ENCODE assay signal across 17 cellular contexts in the genomic region with DNA sequence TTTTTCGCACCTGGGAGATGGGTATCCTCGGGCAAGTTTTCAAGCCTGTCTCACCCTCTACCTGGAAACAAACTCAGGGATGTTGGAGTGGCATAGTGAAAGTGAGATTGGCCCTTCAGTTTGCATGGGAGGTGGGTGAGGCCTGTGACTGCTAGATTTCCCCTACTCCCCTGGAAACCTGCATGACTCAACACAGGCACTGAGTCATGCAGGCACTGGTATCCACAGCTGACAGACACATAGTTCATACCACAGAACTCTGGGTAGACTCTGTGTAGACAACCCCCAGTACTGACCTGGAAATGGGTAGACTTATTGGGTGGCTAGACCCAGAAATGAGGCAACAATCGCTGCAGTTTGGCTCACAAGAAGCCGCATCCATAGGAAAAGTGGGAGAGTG. TPM values are rescaled to one million over a fixed set of nuclear protein-coding genes. Genes with fewer than 3 reads are reported as not detected.
DNase-seq lines count a peak whose midpoint lies in the region; ATAC-seq lines count a peak whose summit lies in the region.
"Had no signal": no experiment of that assay in that cellular context is flagged by ENCODE, and none has a peak within 500 bp of the region (broad histone marks: within the 10 kb centered on the region; RNA-seq: fewer than 3 reads in every experiment).

No MANE protein-coding gene starts in this region.

- ATAC-seq in GM21381 (IDR thresholded peaks at IDR 0.05; ENCODE audit: unreplicated experiment) (peak; percentile 70), HG02642 (IDR thresholded peaks at IDR 0.05; ENCODE audit: poor library complexity, unreplicated experiment) (peak; percentile 73)
- ATAC-seq: Panc1 had no signal

- H3K27ac ChIP-seq in Karpas-422 (ENCODE audit: low read length), result no peak overlapping the region
- H3K27ac ChIP-seq: C4-2B had no signal

- H3K27me3 ChIP-seq in Karpas-422 (ENCODE audit: low read length), result no peaks in the 10 kb centered on the region

- H3K4me2 ChIP-seq in Karpas-422 (ENCODE audit: low read depth, low read length, poor library complexity, severe bottlenecking), result no peak overlapping the region

- no peaks in the 10 kb centered on the region for H3K4me1 ChIP-seq in Karpas-422 (ENCODE audit: low read length)

- peaks cover 11% of the 10 kb centered on the region for H3K9me3 Mint-ChIP-seq in T-helper 2 cell treated with Interferon-gamma antibody and Interleukin-4, amounts not matched to agents 5 μg/mL and 100 μg/mL, for 36 hours
- H3K9me3 Mint-ChIP-seq: nephron progenitor cell had no signal

- H3K4me3 ChIP-seq in Karpas-422 (ENCODE audit: low read length), result no peak overlapping the region

- no peaks in the 10 kb centered on the region for H3K79me2 ChIP-seq in Karpas-422 (ENCODE audit: low read length)

- no peaks in the 10 kb centered on the region for H3K9me2 ChIP-seq in Karpas-422 (replicated peaks; ENCODE audit: insufficient read depth, low read length)

- H3K4me1 Mint-ChIP-seq in T-helper 2 cell treated with Interferon-gamma antibody and Interleukin-4, amounts not matched to agents 5 μg/mL and 100 μg/mL, for 36 hours (ENCODE audit: low read depth), result peaks cover 4% of the 10 kb centered on the region
- H3K4me1 Mint-ChIP-seq: nephron progenitor cell had no signal

- no peaks in the 10 kb centered on the region for H3K36me3 ChIP-seq in Karpas-422 (ENCODE audit: insufficient read depth, low read length)

- no peak overlapping the region for H2AFZ ChIP-seq in Karpas-422 (ENCODE audit: low read length)

- H3K9me3 ChIP-seq in Karpas-422 (ENCODE audit: low read length), result no peaks in the 10 kb centered on the region

- H3K27me3 Mint-ChIP-seq in T-helper 2 cell treated with Interferon-gamma antibody and Interleukin-4, amounts not matched to agents 5 μg/mL and 100 μg/mL, for 36 hours (ENCODE audit: low read depth), result no peaks in the 10 kb centered on the region

- H3K9ac ChIP-seq in Karpas-422 (ENCODE audit: low read length), result no peak overlapping the region

- no peak overlapping the region for H3K27ac Mint-ChIP-seq in T-helper 2 cell treated with Interferon-gamma antibody and Interleukin-4, amounts not matched to agents 5 μg/mL and 100 μg/mL, for 36 hours
- H3K27ac Mint-ChIP-seq: nephron progenitor cell had no signal

- no peak overlapping the region for H3K4me3 Mint-ChIP-seq in T-helper 2 cell treated with Interferon-gamma antibody and Interleukin-4, amounts not matched to agents 5 μg/mL and 100 μg/mL, for 36 hours
- H3K4me3 Mint-ChIP-seq: nephron progenitor cell had no signal

- DNase-seq in T-helper 2 cell treated with Interferon-gamma antibody and Interleukin-4, amounts not matched to agents 5 μg/mL and 100 μg/mL, for 36 hours (ENCODE audit: low spot score), result peak; percentile 53
- peak in 2 of 3 donors; percentile 16 to 17 for DNase-seq in stimulated activated CD4-positive, alpha-beta T cell treated with anti-CD3 and anti-CD28 coated beads, Interleukin-12 subunit alpha, Interleukin-12 subunit beta, amount 100 ng/mL, for 48 hours (ENCODE audit: low read depth in 2 of 3, low spot score in 1 of 3)
- DNase-seq in Karpas-422 (no peak), anterior cingulate cortex (lab: John Stamatoyannopoulos, UW) (no peak), NCI-H2227 (lab: John Stamatoyannopoulos, UW; ENCODE audit: unreplicated experiment) (no peak)
- DNase-seq: EL, foreskin melanocyte, H7, mammary epithelial cell, NCI-H1417 treated with DMSO at 0.1 percent for 48 hours, NCI-H524, nephron progenitor cell, retina had no signal

- H4K20me1 ChIP-seq in Karpas-422 (ENCODE audit: insufficient read depth, low read depth, low read length), result no peaks in the 10 kb centered on the region

- peaks cover 2% of the 10 kb centered on the region for H3K36me3 Mint-ChIP-seq in T-helper 2 cell treated with Interferon-gamma antibody and Interleukin-4, amounts not matched to agents 5 μg/mL and 100 μg/mL, for 36 hours (ENCODE audit: low read depth)

RNA-seq across cellular contexts. Expression of gene RPS4Y2, which starts 41.5 kb away (rescaled TPM):
- total RNA-seq in Karpas-422 (2014; rRNA removed; shearing (Covaris generic); ENCODE audit: low replicate concordance), result not detected in 2 replicates
- total RNA-seq: H7, mammary epithelial cell had no signal

Comparison
In these comparisons a context has a peak if more than half of its experiments do, and no peak if none do; other contexts are left out.
1. DNase-seq: peak in T-helper 2 cell treated with Interferon-gamma antibody and Interleukin-4, amounts not matched to agents 5 μg/mL and 100 μg/mL, for 36 hours (single experiment) and stimulated activated CD4-positive, alpha-beta T cell treated with anti-CD3 and anti-CD28 coated beads, Interleukin-12 subunit alpha, Interleukin-12 subunit beta, amount 100 ng/mL, for 48 hours (2 of 3); none in Karpas-422 (single experiment), anterior cingulate cortex (0 of 58) and NCI-H2227 (single experiment).